Comparison of ENCODE assay signal across 22 cellular contexts in genomic region chr3:133757701-133758319, GRCh38.
"Had no signal": no experiment of that assay in that cellular context is flagged by ENCODE, and none has a peak within 500 bp of the region (broad histone marks: within the 10 kb centered on the region; RNA-seq: fewer than 3 reads in every experiment).

No MANE protein-coding gene starts in this region.

- H3K36me3 ChIP-seq: colonic mucosa, esophagus squamous epithelium, gastroesophageal sphincter, left lung, lower lobe of right lung, pancreas, thoracic aorta had no signal

- H3K4me1 Mint-ChIP-seq: naive B cell, nephron had no signal

- DNase-seq: colonic mucosa; dermis blood vessel endothelial cell; esophagus squamous epithelium; foreskin fibroblast; glutamatergic neuron; islet precursor cell; left lung; lower lobe of right lung; mesenchymal stem cell; midbrain; naive B cell; occipital lobe; pancreas; right cardiac atrium; small intestine; stimulated activated CD4-positive, alpha-beta T cell treated with anti-CD3 and anti-CD28 coated beads, Interleukin-12 subunit alpha, Interleukin-12 subunit beta, amount 100 ng/mL, for 4 hours; trophoblast cell had no signal

- H3K36me3 Mint-ChIP-seq: naive B cell had no signal

- H3K4me3 ChIP-seq: colonic mucosa, esophagus squamous epithelium, gastroesophageal sphincter, left lung, lower lobe of right lung, pancreas, thoracic aorta had no signal

- H3K9me3 Mint-ChIP-seq: naive B cell; nephron; stimulated activated naive CD8-positive, alpha-beta T cell treated with anti-CD3 and anti-CD28 coated beads, Interleukin-15, Interleukin-2, amounts not matched to agents 100 ng/mL and 50 ng/mL, for 24 hours had no signal

- H3K4me1 ChIP-seq: colonic mucosa, gastroesophageal sphincter, left lung, lower lobe of right lung had no signal

- H3K27ac Mint-ChIP-seq: nephron; progenitor cell of endocrine pancreas; stimulated activated naive CD8-positive, alpha-beta T cell treated with anti-CD3 and anti-CD28 coated beads, Interleukin-15, Interleukin-2, amounts not matched to agents 100 ng/mL and 50 ng/mL, for 24 hours had no signal

- H3K4me3 Mint-ChIP-seq: naive B cell; nephron; stimulated activated naive CD8-positive, alpha-beta T cell treated with anti-CD3 and anti-CD28 coated beads, Interleukin-15, Interleukin-2, amounts not matched to agents 100 ng/mL and 50 ng/mL, for 24 hours had no signal

- H3K27ac ChIP-seq: colonic mucosa, gastroesophageal sphincter, left lung, lower lobe of right lung, pancreas, thoracic aorta had no signal

- H3K9me3 ChIP-seq: colonic mucosa, esophagus squamous epithelium, gastroesophageal sphincter, left lung, lower lobe of right lung, pancreas, thoracic aorta had no signal

- H3K27me3 ChIP-seq: colonic mucosa, esophagus squamous epithelium, gastroesophageal sphincter, left lung, pancreas had no signal
